ENCODE assay signal across 1 cellular context in the genomic region with DNA sequence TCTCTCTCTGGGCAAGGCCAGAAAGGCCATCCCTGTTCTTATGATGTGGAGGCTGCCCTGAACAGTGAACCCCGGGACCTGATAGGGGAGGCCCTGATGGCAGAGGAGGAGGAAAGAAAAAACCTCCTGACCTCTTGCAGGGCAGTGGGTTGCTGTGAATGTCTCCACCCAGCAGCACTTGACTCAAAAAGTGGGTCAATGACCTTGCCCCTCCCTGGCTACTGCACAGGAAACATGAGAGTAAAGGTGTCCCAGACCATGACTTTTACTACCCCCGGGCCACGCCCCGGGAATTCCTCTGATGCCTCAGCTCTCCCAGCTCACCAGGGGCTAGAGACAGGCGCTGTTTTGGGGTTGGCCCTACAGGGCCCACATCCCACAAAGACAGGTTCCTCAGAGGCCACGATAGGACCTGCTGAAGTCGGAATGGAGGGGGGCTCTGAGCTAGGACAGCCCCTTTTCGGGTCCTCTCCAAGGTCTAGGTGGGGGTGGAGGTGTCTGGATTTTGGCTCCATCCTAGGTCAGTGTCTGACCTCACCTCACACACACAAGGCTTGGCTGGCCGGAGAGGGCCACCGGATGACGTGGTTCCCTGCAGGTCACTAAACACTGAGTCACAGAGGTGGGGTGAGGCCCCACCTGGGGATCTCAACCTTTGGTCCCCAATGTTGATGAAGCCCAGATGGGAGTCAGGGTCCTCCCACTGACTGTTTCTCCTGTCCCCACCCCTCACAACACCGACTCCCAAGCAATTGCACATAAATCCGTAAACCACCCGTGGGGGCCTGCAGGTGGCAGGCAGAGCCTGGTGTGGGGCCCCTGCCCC.
TF ChIP-seq lines count a peak whose summit lies in the region.

No MANE protein-coding gene starts in this region.

TF ChIP-seq in GM12878, 131 proteins besides CTCF, POLR2A, EP300 and RAD21:
- TF ChIP-seq NRF1 (conservative IDR thresholded peaks at IDR 0.05; ENCODE audit: low read depth, low read length) = no peak
- no peak for TF ChIP-seq IKZF1 (conservative IDR thresholded peaks at IDR 0.05)
- TF ChIP-seq, protein P1, sequence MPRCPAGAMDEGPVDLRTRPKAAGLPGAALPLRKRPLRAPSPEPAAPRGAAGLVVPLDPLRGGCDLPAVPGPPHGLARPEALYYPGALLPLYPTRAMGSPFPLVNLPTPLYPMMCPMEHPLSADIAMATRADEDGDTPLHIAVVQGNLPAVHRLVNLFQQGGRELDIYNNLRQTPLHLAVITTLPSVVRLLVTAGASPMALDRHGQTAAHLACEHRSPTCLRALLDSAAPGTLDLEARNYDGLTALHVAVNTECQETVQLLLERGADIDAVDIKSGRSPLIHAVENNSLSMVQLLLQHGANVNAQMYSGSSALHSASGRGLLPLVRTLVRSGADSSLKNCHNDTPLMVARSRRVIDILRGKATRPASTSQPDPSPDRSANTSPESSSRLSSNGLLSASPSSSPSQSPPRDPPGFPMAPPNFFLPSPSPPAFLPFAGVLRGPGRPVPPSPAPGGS (IDR thresholded peaks at IDR 0.05; ENCODE audit: borderline replicate concordance, insufficient read depth, low read depth, low read length, poor library complexity, severe bottlenecking) = no peak
- no peak for TF ChIP-seq ZBED1 (IDR thresholded peaks at IDR 0.05; ENCODE audit: borderline replicate concordance)
- TF ChIP-seq, protein P2, sequence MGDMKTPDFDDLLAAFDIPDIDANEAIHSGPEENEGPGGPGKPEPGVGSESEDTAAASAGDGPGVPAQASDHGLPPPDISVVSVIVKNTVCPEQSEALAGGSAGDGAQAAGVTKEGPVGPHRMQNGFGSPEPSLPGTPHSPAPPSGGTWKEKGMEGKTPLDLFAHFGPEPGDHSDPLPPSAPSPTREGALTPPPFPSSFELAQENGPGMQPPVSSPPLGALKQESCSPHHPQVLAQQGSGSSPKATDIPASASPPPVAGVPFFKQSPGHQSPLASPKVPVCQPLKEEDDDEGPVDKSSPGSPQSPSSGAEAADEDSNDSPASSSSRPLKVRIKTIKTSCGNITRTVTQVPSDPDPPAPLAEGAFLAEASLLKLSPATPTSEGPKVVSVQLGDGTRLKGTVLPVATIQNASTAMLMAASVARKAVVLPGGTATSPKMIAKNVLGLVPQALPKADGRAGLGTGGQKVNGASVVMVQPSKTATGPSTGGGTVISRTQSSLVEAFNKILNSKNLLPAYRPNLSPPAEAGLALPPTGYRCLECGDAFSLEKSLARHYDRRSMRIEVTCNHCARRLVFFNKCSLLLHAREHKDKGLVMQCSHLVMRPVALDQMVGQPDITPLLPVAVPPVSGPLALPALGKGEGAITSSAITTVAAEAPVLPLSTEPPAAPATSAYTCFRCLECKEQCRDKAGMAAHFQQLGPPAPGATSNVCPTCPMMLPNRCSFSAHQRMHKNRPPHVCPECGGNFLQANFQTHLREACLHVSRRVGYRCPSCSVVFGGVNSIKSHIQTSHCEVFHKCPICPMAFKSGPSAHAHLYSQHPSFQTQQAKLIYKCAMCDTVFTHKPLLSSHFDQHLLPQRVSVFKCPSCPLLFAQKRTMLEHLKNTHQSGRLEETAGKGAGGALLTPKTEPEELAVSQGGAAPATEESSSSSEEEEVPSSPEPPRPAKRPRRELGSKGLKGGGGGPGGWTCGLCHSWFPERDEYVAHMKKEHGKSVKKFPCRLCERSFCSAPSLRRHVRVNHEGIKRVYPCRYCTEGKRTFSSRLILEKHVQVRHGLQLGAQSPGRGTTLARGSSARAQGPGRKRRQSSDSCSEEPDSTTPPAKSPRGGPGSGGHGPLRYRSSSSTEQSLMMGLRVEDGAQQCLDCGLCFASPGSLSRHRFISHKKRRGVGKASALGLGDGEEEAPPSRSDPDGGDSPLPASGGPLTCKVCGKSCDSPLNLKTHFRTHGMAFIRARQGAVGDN (IDR thresholded peaks at IDR 0.05) = 0 out of 2 replicates have a peak, but pooled peaks have one; percentile 6
- peak; percentile 48 for TF ChIP-seq NR2F1 (conservative IDR thresholded peaks at IDR 0.05)
- TF ChIP-seq TCF12 (IDR thresholded peaks at IDR 0.05; ENCODE audit: low read depth, low read length) = 0 out of 2 replicates have a peak, but pooled peaks have one; percentile 10
